Comparison of ENCODE assay signal across 1 cellular context in genomic region chr16:18932243-18932997, GRCh38.
TF ChIP-seq lines count a peak whose summit lies in the region.

No MANE protein-coding gene starts in this region.

TF ChIP-seq in GM23338, 12 proteins besides CTCF, POLR2A, EP300 and RAD21 (continued from another document):
- TF ChIP-seq ZNF462 (CRISPR knock-in tag; IDR thresholded peaks at IDR 0.05) (no peak), POLR2AphosphoS5 (IDR thresholded peaks at IDR 0.05; ENCODE audit: low read depth) (no peak), ZNF114 (CRISPR knock-in tag; IDR thresholded peaks at IDR 0.05) (no peak), EZH2phosphoT487 (IDR thresholded peaks at IDR 0.05; ENCODE audit: unreplicated experiment) (no peak), JUNB (IDR thresholded peaks at IDR 0.05; ENCODE audit: unreplicated experiment) (no peak), EZH2 (IDR thresholded peaks at IDR 0.05; ENCODE audit: low read depth, unreplicated experiment) (no peak), STAT1 (IDR thresholded peaks at IDR 0.05; ENCODE audit: unreplicated experiment) (no peak), NANOG (IDR thresholded peaks at IDR 0.05; ENCODE audit: borderline replicate concordance) (no peak), ZNF331 (CRISPR knock-in tag; IDR thresholded peaks at IDR 0.05; ENCODE audit: low read depth) (no peak)
